In genomic region chr7:158353606-158354570, GRCh38 we compare ENCODE assay signal across 8 cellular contexts.
DNase-seq lines count a peak whose midpoint lies in the region; ATAC-seq, FAIRE-seq and TF ChIP-seq lines count a peak whose summit lies in the region.

No MANE protein-coding gene starts in this region.

- WGBS in neuronal stem cell (ENCODE audit: extremely low coverage in 2 of 2, insufficient read length in 2 of 2, insufficient replicate concordance in 1 of 2), 2 donors, result no CpG with 5 or more reads among the region's 12 CpGs

- H3K18ac ChIP-seq in neuronal stem cell (ENCODE audit: low read length), result peak overlapping the region; percentile 33

- H3K27ac Mint-ChIP-seq in astrocyte (ENCODE audit: unreplicated experiment), result no peak overlapping the region

- no peak overlapping the region for H2BK12ac ChIP-seq in neuronal stem cell (ENCODE audit: low read length)

- H3K9ac ChIP-seq in astrocyte (ENCODE audit: low read length) (no peak overlapping the region), neuronal stem cell (ENCODE audit: low read depth, low read length, poor library complexity) (peak overlapping the region; percentile 32)

- H3K36me3 Mint-ChIP-seq in astrocyte (ENCODE audit: low read depth, unreplicated experiment), result no peaks in the 10 kb centered on the region

- H3K27me3 Mint-ChIP-seq in astrocyte (ENCODE audit: low read depth, unreplicated experiment), result no peaks in the 10 kb centered on the region

- no peak overlapping the region for H3K4ac ChIP-seq in neuronal stem cell (ENCODE audit: low read length)

- H3K9me3 ChIP-seq in astrocyte (ENCODE audit: insufficient read depth, low read depth, low read length) (no peaks in the 10 kb centered on the region), neuronal stem cell (replicated peaks in 1 of 2; ENCODE audit: control insufficient read depth in 2 of 2, insufficient read depth in 1 of 2, low read depth in 1 of 2, low read length in 2 of 2) (peaks cover 0 to 9% of the 10 kb centered on the region in 2 donors)

- H4K91ac ChIP-seq in neuronal stem cell (ENCODE audit: low read depth, low read length, poor library complexity), result no peak overlapping the region

- H3K27ac ChIP-seq in astrocyte (ENCODE audit: low read depth, low read length) (no peak overlapping the region), neuronal stem cell (replicated peaks; ENCODE audit: low read length) (no peak overlapping the region)

- H3K9me3 Mint-ChIP-seq in astrocyte (ENCODE audit: unreplicated experiment), result peaks cover 35% of the 10 kb centered on the region

- peak overlapping the region; percentile 57 for H2AK5ac ChIP-seq in neuronal stem cell (ENCODE audit: low read depth, low read length)

- H3K4me1 ChIP-seq in astrocyte (ENCODE audit: insufficient read depth, low read length) (no peaks in the 10 kb centered on the region), neuronal stem cell (ENCODE audit: control insufficient read depth in 2 of 2, insufficient read depth in 1 of 2, low read depth in 1 of 2, low read length in 2 of 2) (peaks cover 0 to 2% of the 10 kb centered on the region in 2 donors)

- H3K79me2 ChIP-seq in astrocyte (ENCODE audit: insufficient read depth, low read length), result no peaks in the 10 kb centered on the region

- no peaks in the 10 kb centered on the region for H3K4me1 Mint-ChIP-seq in astrocyte (ENCODE audit: low read depth, unreplicated experiment)

- H3K4me2 ChIP-seq in astrocyte (ENCODE audit: low read length), result no peak overlapping the region
- H3K4me2 ChIP-seq in neuronal stem cell (ENCODE audit: insufficient read depth, low read length, poor library complexity, severe bottlenecking), result no peak overlapping the region

- H2BK5ac ChIP-seq in neuronal stem cell (ENCODE audit: low read length), result no peak overlapping the region

- ATAC-seq in GM21786 (IDR thresholded peaks at IDR 0.05; ENCODE audit: unreplicated experiment) (no peak), HG03175 (IDR thresholded peaks at IDR 0.05; ENCODE audit: unreplicated experiment) (no peak)

- DNase-seq in NCI-H2081 (lab: John Stamatoyannopoulos, UW), result peak; percentile 15 to 38
- no peak for DNase-seq in NCI-H2081 treated with DMSO at 0.1 percent for 48 hours (lab: John Stamatoyannopoulos, UW)
- peak; percentile 25 for DNase-seq in NCI-H1092 (lab: John Stamatoyannopoulos, UW)
- DNase-seq in astrocyte (ENCODE audit: low read depth), result no peak
- DNase-seq in neuronal stem cell (ENCODE audit: low spot score), result peak; percentile 51
- no peak for DNase-seq in cortex of kidney (lab: John Stamatoyannopoulos, UW)

- H2BK120ac ChIP-seq in neuronal stem cell (ENCODE audit: low read depth, low read length), result no peak overlapping the region

- H3K27me3 ChIP-seq in astrocyte (ENCODE audit: insufficient read depth, low read length), result no peaks in the 10 kb centered on the region
- peaks cover 0 to 30% (median 7%) of the 10 kb centered on the region in 3 experiments for H3K27me3 ChIP-seq in neuronal stem cell (ENCODE audit: control insufficient read depth in 3 of 3, insufficient read depth in 3 of 3, low read depth in 1 of 3, low read length in 3 of 3)

- H3K79me1 ChIP-seq in neuronal stem cell (ENCODE audit: low read depth, low read length), result no peaks in the 10 kb centered on the region

- H3K4me3 Mint-ChIP-seq in astrocyte (ENCODE audit: unreplicated experiment), result no peak overlapping the region

- no peak overlapping the region for H2BK15ac ChIP-seq in neuronal stem cell (ENCODE audit: low read length)

- no peak overlapping the region for H2AFZ ChIP-seq in astrocyte (ENCODE audit: low read depth, low read length)
- H2AFZ ChIP-seq in neuronal stem cell (ENCODE audit: low read length), result no peak overlapping the region

- no peak overlapping the region for H4K8ac ChIP-seq in neuronal stem cell (ENCODE audit: low read depth, low read length)

- H3K14ac ChIP-seq in neuronal stem cell (ENCODE audit: low read length), result no peak overlapping the region

- H3K23ac ChIP-seq in neuronal stem cell (ENCODE audit: low read depth, low read length, poor library complexity), result no peak overlapping the region

- peak; percentile 29 for TF ChIP-seq CTCF in astrocyte (IDR thresholded peaks at IDR 0.05; ENCODE audit: insufficient read depth, low read depth, low read length)

- H3K4me3 ChIP-seq in astrocyte (ENCODE audit: insufficient read depth, low read depth, low read length), result no peak overlapping the region
- no peak overlapping the region for H3K4me3 ChIP-seq in neuronal stem cell (ENCODE audit: low read length in 2 of 2)

- H4K20me1 ChIP-seq in astrocyte (ENCODE audit: insufficient read depth, low read length), result no peaks in the 10 kb centered on the region

- H3K36me3 ChIP-seq in astrocyte (ENCODE audit: insufficient read depth, low read length) (no peaks in the 10 kb centered on the region), neuronal stem cell (replicated peaks in 1 of 2; ENCODE audit: control insufficient read depth in 2 of 2, insufficient read depth in 2 of 2, low read length in 2 of 2) (no peaks in the 10 kb centered on the region)

- FAIRE-seq in astrocyte (lab: Jason Lieb, UNC), result no peak

Comparison
In these comparisons a context has a peak if more than half of its experiments do, and no peak if none do; other contexts are left out.
1. DNase-seq: peak in NCI-H2081 (2 of 2), NCI-H1092 (single experiment) and neuronal stem cell (single experiment); none in NCI-H2081 treated with DMSO at 0.1 percent for 48 hours (single experiment), astrocyte (single experiment) and cortex of kidney (single experiment).